Comparison of ENCODE assay signal across 13 cellular contexts in the genomic region with DNA sequence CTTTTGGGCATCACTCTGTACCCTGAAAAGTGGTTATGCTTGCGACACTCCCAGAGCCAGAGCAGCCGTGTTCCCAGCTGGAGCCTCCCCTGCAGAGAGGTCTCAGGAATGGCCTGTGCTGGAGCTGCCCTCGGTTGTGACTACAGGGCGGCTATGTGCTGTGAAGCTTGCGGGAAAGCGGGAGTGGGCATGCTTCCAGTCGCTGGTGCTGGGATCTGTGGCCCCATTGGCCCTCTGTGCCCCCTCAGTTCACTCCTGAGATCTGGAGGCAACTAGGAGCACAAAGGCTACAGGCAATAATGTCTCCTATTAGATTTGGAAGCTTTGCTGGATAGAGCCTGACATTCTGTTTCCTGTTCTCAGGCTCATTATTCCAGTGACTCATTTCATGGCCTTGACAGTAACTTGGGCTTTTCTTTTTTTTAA. TPM values are rescaled to one million over a fixed set of nuclear protein-coding genes. Genes with fewer than 3 reads are reported as not detected.
A peak's percentile ranks its signal among the peaks of the same experiment; 100 is the strongest.
DNase-seq lines count a peak whose midpoint lies in the region; ATAC-seq and TF ChIP-seq lines count a peak whose summit lies in the region.
"Had no signal": no experiment of that assay in that cellular context is flagged by ENCODE, and none has a peak within 500 bp of the region (broad histone marks: within the 10 kb centered on the region; RNA-seq: fewer than 3 reads in every experiment).

No MANE protein-coding gene starts in this region.

- no peak overlapping the region for H3K9ac ChIP-seq in rectal smooth muscle tissue (ENCODE audit: low read length)
- H3K9ac ChIP-seq: BLaER1 had no signal

- TF ChIP-seq CTCF in RWPE1 (conservative IDR thresholded peaks at IDR 0.05; ENCODE audit: low read depth), result no peak
- TF ChIP-seq CTCF in upper lobe of right lung (IDR thresholded peaks at IDR 0.05), result no peak

- CTCF ChIA-PET in RWPE1 (lab: Yijun Ruan, JAX), result interaction anchor here (1.1 to 1.2 kb wide), 2 partner anchors 48 to 125 kb away, joined by 5 to 7 read pairs; no protein-coding TSS in a partner anchor

- H3K27me3 ChIP-seq in rectal smooth muscle tissue (ENCODE audit: control insufficient read depth, insufficient read depth, low read length) (no peaks in the 10 kb centered on the region), upper lobe of right lung (no peaks in the 10 kb centered on the region)
- H3K27me3 ChIP-seq: BLaER1 had no signal

- H3K4me1 ChIP-seq in rectal smooth muscle tissue (ENCODE audit: control insufficient read depth, insufficient read depth, low read length) (peaks cover 46% of the 10 kb centered on the region), upper lobe of right lung (no peaks in the 10 kb centered on the region)
- H3K4me1 ChIP-seq: BLaER1 had no signal

- ATAC-seq in GM21515 (IDR thresholded peaks at IDR 0.05; ENCODE audit: unreplicated experiment) (no peak), upper lobe of right lung (no peak), HG03196 (IDR thresholded peaks at IDR 0.05; ENCODE audit: unreplicated experiment) (no peak)
- ATAC-seq: activated CD4-positive, CD25-positive, alpha-beta regulatory T cell treated with anti-CD3 and anti-CD28 coated beads, Interleukin-2, amount 50 U/mL, for 24 hours had no signal

- H3K27ac ChIP-seq in RWPE1 (peak overlapping the region; percentile 8; the same call in 1 of the 2 replicates), rectal smooth muscle tissue (ENCODE audit: low read depth, low read length) (peak overlapping the region; percentile 80), upper lobe of right lung (no peak overlapping the region)
- H3K27ac ChIP-seq: BLaER1 had no signal

- peak; percentile 82 for DNase-seq in EH (ENCODE audit: low read depth)
- DNase-seq in RWPE1 (ENCODE audit: low spot score), result no peak
- peak; percentile 3 for DNase-seq in fibroblast of gingiva (ENCODE audit: low read depth)
- DNase-seq in upper lobe of right lung, result no peak
- no peak for DNase-seq in NCI-H2227 treated with DMSO at 0.1 percent for 48 hours (lab: John Stamatoyannopoulos, UW)
- DNase-seq: DND-41; NCI-H226; stimulated activated CD4-positive, alpha-beta T cell treated with anti-CD3 and anti-CD28 coated beads, Interleukin-15, amount 100 ng/mL, for 24 hours had no signal

- H3K9me3 ChIP-seq in upper lobe of right lung, result no peaks in the 10 kb centered on the region
- H3K9me3 ChIP-seq: BLaER1 had no signal

- POLR2A ChIA-PET in RWPE1 (lab: Yijun Ruan, JAX; ENCODE audit: low non-redundant PET), result no interaction called here

- H3K36me3 ChIP-seq in rectal smooth muscle tissue (ENCODE audit: control insufficient read depth, insufficient read depth, low read length) (no peaks in the 10 kb centered on the region), upper lobe of right lung (peaks cover 66% of the 10 kb centered on the region)

- no peak overlapping the region for H3K4me3 ChIP-seq in rectal smooth muscle tissue (ENCODE audit: low read length)
- H3K4me3 ChIP-seq in upper lobe of right lung, result no peak overlapping the region
- H3K4me3 ChIP-seq: BLaER1 had no signal

- intact Hi-C loops in upper lobe of right lung (cut with DNase I), result loop anchor here (5.0 kb wide), 1 partner anchor 237 kb away; no protein-coding TSS in a partner anchor

RNA-seq across cellular contexts. Expression of gene GPR107, which starts 56.9 kb away (rescaled TPM):
- 39.3 TPM for total RNA-seq in upper lobe of right lung

Comparison
In these comparisons a context has a peak if more than half of its experiments do, and no peak if none do; other contexts are left out.
1. DNase-seq: peak in EH (single experiment) and fibroblast of gingiva (single experiment); none in RWPE1 (single experiment), upper lobe of right lung (single experiment) and NCI-H2227 treated with DMSO at 0.1 percent for 48 hours (single experiment).